ENCODE assay signal across 19 cellular contexts in genomic region chr1:3365519-3366158, GRCh38.
DNase-seq lines count a peak whose midpoint lies in the region; ATAC-seq and TF ChIP-seq lines count a peak whose summit lies in the region.
"Had no signal": no experiment of that assay in that cellular context is flagged by ENCODE, and none has a peak within 500 bp of the region (broad histone marks: within the 10 kb centered on the region; RNA-seq: fewer than 3 reads in every experiment).

No MANE protein-coding gene starts in this region.

- TF ChIP-seq POLR2A in esophagus squamous epithelium (IDR thresholded peaks at IDR 0.05), result no peak

- no peak overlapping the region for H3K4me3 ChIP-seq in osteoblast (ENCODE audit: insufficient read depth, low read length)
- H3K4me3 ChIP-seq in esophagus squamous epithelium, result no peak overlapping the region
- H3K4me3 ChIP-seq: GM23338 had no signal

- no peaks in the 10 kb centered on the region for H4K20me1 ChIP-seq in osteoblast (ENCODE audit: insufficient read depth, low read length)

- no peaks in the 10 kb centered on the region for H3K9me3 Mint-ChIP-seq in type B pancreatic cell
- H3K9me3 Mint-ChIP-seq: activated CD4-positive, alpha-beta T cell treated with anti-CD3 and anti-CD28 coated beads, Interleukin-2, amount 10 ng/mL, durations not matched to agents 7 days and 5 days; activated naive CD4-positive, alpha-beta T cell treated with anti-CD3 and anti-CD28 coated beads, Interleukin-2, amount 10 ng/mL, durations not matched to agents 7 days and 5 days; dendritic cell treated with granulocyte-macrophage colony-stimulating factor and Interleukin-4, amounts not matched to agents 40 ng/mL and 50 ng/mL, for 4 days; GM23338; nephron; T-cell had no signal

- no peaks in the 10 kb centered on the region for H3K79me2 ChIP-seq in osteoblast (ENCODE audit: insufficient read depth, low read length)

- no peaks in the 10 kb centered on the region for H3K27me3 ChIP-seq in osteoblast (ENCODE audit: insufficient read depth, low read length)
- peaks cover 0 to 87% (median 0%) of the 10 kb centered on the region in 4 donors for H3K27me3 ChIP-seq in esophagus squamous epithelium

- H3K9me3 ChIP-seq in osteoblast (ENCODE audit: low read depth, low read length), result no peaks in the 10 kb centered on the region
- H3K9me3 ChIP-seq in esophagus squamous epithelium, result no peaks in the 10 kb centered on the region
- H3K9me3 ChIP-seq: BE2C had no signal

- peak overlapping the region; percentile 69 for H3K4me3 Mint-ChIP-seq in type B pancreatic cell
- H3K4me3 Mint-ChIP-seq: activated CD4-positive, alpha-beta T cell treated with anti-CD3 and anti-CD28 coated beads, Interleukin-2, amount 10 ng/mL, durations not matched to agents 7 days and 5 days; activated naive CD4-positive, alpha-beta T cell treated with anti-CD3 and anti-CD28 coated beads, Interleukin-2, amount 10 ng/mL, durations not matched to agents 7 days and 5 days; dendritic cell treated with granulocyte-macrophage colony-stimulating factor and Interleukin-4, amounts not matched to agents 40 ng/mL and 50 ng/mL, for 4 days; GM23338; T-cell had no signal

- peaks cover 30% of the 10 kb centered on the region for H3K4me1 Mint-ChIP-seq in type B pancreatic cell (ENCODE audit: unreplicated experiment)
- H3K4me1 Mint-ChIP-seq: activated CD4-positive, alpha-beta T cell treated with anti-CD3 and anti-CD28 coated beads, Interleukin-2, amount 10 ng/mL, durations not matched to agents 7 days and 5 days; activated naive CD4-positive, alpha-beta T cell treated with anti-CD3 and anti-CD28 coated beads, Interleukin-2, amount 10 ng/mL, durations not matched to agents 7 days and 5 days; T-cell had no signal

- no peaks in the 10 kb centered on the region for H3K36me3 Mint-ChIP-seq in type B pancreatic cell
- H3K36me3 Mint-ChIP-seq: activated naive CD4-positive, alpha-beta T cell treated with anti-CD3 and anti-CD28 coated beads, Interleukin-2, amount 10 ng/mL, durations not matched to agents 7 days and 5 days; T-cell had no signal

- TF ChIP-seq CTCF in osteoblast (IDR thresholded peaks at IDR 0.05; ENCODE audit: extremely low read depth, low read depth, low read length), result no peak
- TF ChIP-seq CTCF in type B pancreatic cell (conservative IDR thresholded peaks at IDR 0.05), result no peak
- no peak for TF ChIP-seq CTCF in esophagus squamous epithelium (IDR thresholded peaks at IDR 0.05)

- H3K27ac ChIP-seq in cingulate gyrus (ENCODE audit: low read depth, low read length) (peak overlapping the region; percentile 57), osteoblast (ENCODE audit: low read depth, low read length) (peak overlapping the region; percentile 61), esophagus squamous epithelium (peak overlapping the region in 2 of 4 donors; percentile 64 to 77)
- H3K27ac ChIP-seq: epithelial cell of prostate had no signal

- H3K36me3 ChIP-seq in osteoblast (ENCODE audit: insufficient read depth, low read length) (no peaks in the 10 kb centered on the region), esophagus squamous epithelium (no peaks in the 10 kb centered on the region)
- H3K36me3 ChIP-seq: BE2C had no signal

- no peak overlapping the region for H3K27ac Mint-ChIP-seq in type B pancreatic cell
- H3K27ac Mint-ChIP-seq: activated CD4-positive, alpha-beta T cell treated with anti-CD3 and anti-CD28 coated beads, Interleukin-2, amount 10 ng/mL, durations not matched to agents 7 days and 5 days; activated naive CD4-positive, alpha-beta T cell treated with anti-CD3 and anti-CD28 coated beads, Interleukin-2, amount 10 ng/mL, durations not matched to agents 7 days and 5 days; dendritic cell treated with granulocyte-macrophage colony-stimulating factor and Interleukin-4, amounts not matched to agents 40 ng/mL and 50 ng/mL, for 4 days; GM23338; T-cell had no signal

- WGBS in esophagus squamous epithelium, 2 donors, result 38 to 50% methylated on average over 4 to 23 of the region's 25 CpGs

- no peak overlapping the region for H3K4me2 ChIP-seq in osteoblast (ENCODE audit: insufficient read depth, low read length)
- H3K4me2 ChIP-seq: GM23338 had no signal

- intact Hi-C loops in Right ventricle myocardium inferior (cut with DNase I), result no loop called here
- intact Hi-C loops in left ventricle myocardium superior (cut with micrococcal nuclease), result no loop called here
- intact Hi-C loops in esophagus squamous epithelium (cut with DNase I), result no loop called here

- DNase-seq in Right ventricle myocardium inferior (ENCODE audit: missing footprints) (peak; percentile 28), left ventricle myocardium superior (no peak), osteoblast (ENCODE audit: insufficient read length, low spot score, missing footprints) (no peak), type B pancreatic cell (ENCODE audit: extremely low spot score, unreplicated experiment) (no peak), esophagus squamous epithelium (lab: John Stamatoyannopoulos, UW) (no peak)
- DNase-seq in activated naive CD4-positive, alpha-beta T cell (lab: John Stamatoyannopoulos, UW), result no peak
- DNase-seq: activated CD4-positive, alpha-beta T cell treated with anti-CD3 and anti-CD28 coated beads, Interleukin-2, amount 10 ng/mL, durations not matched to agents 7 days and 5 days; activated naive CD4-positive, alpha-beta T cell treated with anti-CD3 and anti-CD28 coated beads, Interleukin-2, amount 10 ng/mL, durations not matched to agents 7 days and 5 days; BE2C; midbrain; NCI-H526; stimulated activated CD4-positive, alpha-beta T cell treated with anti-CD3 and anti-CD28 coated beads, Interleukin-15, amount 100 ng/mL, for 24 hours; T-cell had no signal

- no peak for ATAC-seq in Right ventricle myocardium inferior
- no peak for ATAC-seq in left ventricle myocardium superior
- ATAC-seq in HG02973 (IDR thresholded peaks at IDR 0.05; ENCODE audit: unreplicated experiment), result no peak
- ATAC-seq: GM23338, T-cell had no signal

- H3K27me3 Mint-ChIP-seq in type B pancreatic cell, result peaks cover 41% of the 10 kb centered on the region

- H3K4me1 ChIP-seq in osteoblast (ENCODE audit: insufficient read depth, low read length), result peaks cover 38% of the 10 kb centered on the region
- peaks cover 0 to 34% (median 7%) of the 10 kb centered on the region in 3 donors for H3K4me1 ChIP-seq in esophagus squamous epithelium
- H3K4me1 ChIP-seq: BE2C had no signal

- peak overlapping the region; percentile 77 for H2AFZ ChIP-seq in osteoblast (ENCODE audit: low read length)
- H2AFZ ChIP-seq: GM23338 had no signal
